Comparison of ENCODE assay signal across 8 cellular contexts in the genomic region with DNA sequence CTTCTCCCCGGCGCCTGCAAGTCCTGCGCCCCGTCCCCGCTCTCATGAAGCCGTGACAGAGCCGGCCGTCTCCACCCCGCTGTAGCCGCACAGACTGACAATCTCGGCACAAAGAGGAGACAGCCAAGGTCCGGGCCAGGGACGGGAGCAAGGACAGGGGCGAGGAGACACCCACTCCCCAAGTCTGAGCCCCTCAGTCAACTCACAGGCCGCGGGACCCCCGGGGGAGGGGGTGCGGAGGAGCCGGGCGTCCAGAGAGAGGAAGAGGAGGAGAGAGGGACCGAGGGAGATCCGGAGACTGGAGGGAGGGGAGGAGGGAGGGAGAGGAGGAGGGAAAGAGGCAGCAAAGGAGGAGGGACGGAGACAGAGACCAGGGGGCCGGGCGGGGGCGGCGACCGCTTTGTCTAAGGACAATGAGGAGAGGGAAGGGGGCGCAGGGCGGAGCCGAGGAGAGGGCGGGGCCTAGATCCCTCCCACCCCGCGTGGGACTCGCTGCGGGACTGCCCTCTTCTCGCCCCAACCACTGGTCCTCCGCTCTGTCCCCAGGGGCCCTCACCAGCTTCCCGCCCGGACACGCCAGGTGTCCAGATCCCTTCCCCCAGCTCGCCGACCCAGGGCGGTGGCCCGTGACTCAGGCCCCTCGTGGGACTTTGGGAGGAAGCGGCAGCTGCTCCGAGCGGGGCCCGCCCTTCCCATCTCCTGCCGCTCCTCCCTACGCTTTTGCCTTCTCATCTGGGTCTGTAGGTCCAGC. TPM values are rescaled to one million over a fixed set of nuclear protein-coding genes. Genes with fewer than 3 reads are reported as not detected.
DNase-seq lines count a peak whose midpoint lies in the region; ATAC-seq and TF ChIP-seq lines count a peak whose summit lies in the region.

No MANE protein-coding gene starts in this region.

- no peaks in the 10 kb centered on the region for H3K9me3 ChIP-seq in duodenal mucosa (ENCODE audit: control insufficient read depth in 1 of 2, low read length in 2 of 2)
- H3K9me3 ChIP-seq in lower lobe of right lung, result no peaks in the 10 kb centered on the region

- H3K4me1 ChIP-seq in duodenal mucosa (ENCODE audit: control insufficient read depth in 1 of 2, insufficient read depth in 2 of 2, low read length in 2 of 2) (peaks cover 37 to 41% of the 10 kb centered on the region in 2 donors), lower lobe of right lung (peaks cover 54% of the 10 kb centered on the region)

- intact Hi-C loops in lower lobe of right lung (cut with DNase I), result no loop called here

- peak; percentile 75 to 89 for DNase-seq in AML-193 (lab: John Stamatoyannopoulos, UW)
- peak; percentile 72 for DNase-seq in GM19238 (ENCODE audit: insufficient read length, low spot score)
- peak; percentile 72 for DNase-seq in NCI-H526 treated with DMSO at 0.1 percent for 48 hours (lab: John Stamatoyannopoulos, UW)
- peak; percentile 69 to 73 for DNase-seq in activated CD4-positive, alpha-beta T cell treated with anti-CD3 and anti-CD28 coated beads, Interleukin-2, amount 50 U/mL, for 4 hours
- peak; percentile 94 for DNase-seq in lower lobe of right lung
- peak; percentile 82 to 90 for DNase-seq in stimulated activated CD4-positive, alpha-beta T cell treated with anti-CD3 and anti-CD28 coated beads, Interleukin-4, amount 100 ng/mL, for 48 hours (ENCODE audit: low read depth in 2 of 2)

- H3K9ac ChIP-seq in duodenal mucosa (ENCODE audit: low read depth in 1 of 2, low read length in 2 of 2), result peak overlapping the region; percentile 72 to 79

- H3K4me3 ChIP-seq in duodenal mucosa (ENCODE audit: low read depth in 1 of 2, low read length in 2 of 2) (peak overlapping the region; percentile 85 to 92), lower lobe of right lung (peak overlapping the region; percentile 81)

- ATAC-seq in HG03520 (IDR thresholded peaks at IDR 0.05; ENCODE audit: unreplicated experiment) (peak; percentile 41), lower lobe of right lung (peak; percentile 65 to 75)

- H3K27ac ChIP-seq in duodenal mucosa (ENCODE audit: low read depth, low read length) (peak overlapping the region; percentile 91), lower lobe of right lung (peak overlapping the region; percentile 89)

- H3K27me3 ChIP-seq in duodenal mucosa (ENCODE audit: control insufficient read depth in 1 of 2, insufficient read depth in 2 of 2, low read length in 2 of 2) (no peaks in the 10 kb centered on the region), lower lobe of right lung (ENCODE audit: low read depth) (no peaks in the 10 kb centered on the region)

- no peak for TF ChIP-seq CTCF in lower lobe of right lung (IDR thresholded peaks at IDR 0.05)

- H3K36me3 ChIP-seq in duodenal mucosa (ENCODE audit: control insufficient read depth in 1 of 2, insufficient read depth in 2 of 2, low read length in 2 of 2) (no peaks in the 10 kb centered on the region), lower lobe of right lung (no peaks in the 10 kb centered on the region)

RNA-seq across cellular contexts. Expression of a gene that starts 0.6 kb away (rescaled TPM):
- 78.5 TPM for total RNA-seq in lower lobe of right lung

RNA-seq across cellular contexts. Expression of a gene that starts 3.7 kb away (rescaled TPM):
- 10.0 TPM for total RNA-seq in lower lobe of right lung

RNA-seq across cellular contexts. Expression of a gene that starts 14.3 kb away (rescaled TPM):
- 28.4 TPM for total RNA-seq in lower lobe of right lung

RNA-seq across cellular contexts. Expression of a gene that starts 30.0 kb away (rescaled TPM):
- 24.5 TPM for total RNA-seq in lower lobe of right lung

RNA-seq across cellular contexts. Expression of a gene that starts 33.1 kb away (rescaled TPM):
- 292 TPM for total RNA-seq in lower lobe of right lung

Comparison
In these comparisons a context has a peak if more than half of its experiments do, and no peak if none do; other contexts are left out.
1. Peak in every context shown above with its lines: DNase-seq, ATAC-seq, H3K4me3 ChIP-seq and H3K27ac ChIP-seq.